ENCODE assay signal across 8 cellular contexts in genomic region chr10:119817991-119818888, GRCh38. TPM values are rescaled to one million over a fixed set of nuclear protein-coding genes. Genes with fewer than 3 reads are reported as not detected.
DNase-seq lines count a peak whose midpoint lies in the region; ATAC-seq and TF ChIP-seq lines count a peak whose summit lies in the region.

No MANE protein-coding gene starts in this region.

- DNase-seq in CD14-positive monocyte (ENCODE audit: low spot score) (peak; percentile 45), amniotic epithelial cell (ENCODE audit: low read depth) (peak; percentile 57), Right ventricle myocardium inferior (ENCODE audit: missing footprints) (peak; percentile 74), occipital lobe (lab: John Stamatoyannopoulos, UW) (peak; percentile 38), NCI-H226 (no peak), OCI-M2 (lab: John Stamatoyannopoulos, UW; ENCODE audit: unreplicated experiment) (no peak)
- DNase-seq in T-helper 2 cell treated with Interferon-gamma antibody and Interleukin-4, amounts not matched to agents 5 μg/mL and 100 μg/mL, for 36 hours (ENCODE audit: low spot score) = no peak
- DNase-seq in stimulated activated CD4-positive, alpha-beta T cell treated with anti-CD3 and anti-CD28 coated beads, Interleukin-4, amount 100 ng/mL, for 24 hours = no peak

- H3K4me1 Mint-ChIP-seq in CD14-positive monocyte = peaks cover 5% of the 10 kb centered on the region
- peaks cover 11% of the 10 kb centered on the region for H3K4me1 Mint-ChIP-seq in T-helper 2 cell treated with Interferon-gamma antibody and Interleukin-4, amounts not matched to agents 5 μg/mL and 100 μg/mL, for 36 hours (ENCODE audit: low read depth)

- peaks cover 1 to 5% (median 3%) of the 10 kb centered on the region in 3 donors for H3K27me3 Mint-ChIP-seq in CD14-positive monocyte (ENCODE audit: low read depth in 3 of 3)
- H3K27me3 Mint-ChIP-seq in T-helper 2 cell treated with Interferon-gamma antibody and Interleukin-4, amounts not matched to agents 5 μg/mL and 100 μg/mL, for 36 hours (ENCODE audit: low read depth) = no peaks in the 10 kb centered on the region

- peaks cover 24 to 32% of the 10 kb centered on the region in 2 donors for H3K36me3 Mint-ChIP-seq in CD14-positive monocyte
- peaks cover 6% of the 10 kb centered on the region for H3K36me3 Mint-ChIP-seq in T-helper 2 cell treated with Interferon-gamma antibody and Interleukin-4, amounts not matched to agents 5 μg/mL and 100 μg/mL, for 36 hours (ENCODE audit: low read depth)

- peaks cover 0 to 6% (median 5%) of the 10 kb centered on the region in 7 donors for H3K9me3 Mint-ChIP-seq in CD14-positive monocyte
- H3K9me3 Mint-ChIP-seq in T-helper 2 cell treated with Interferon-gamma antibody and Interleukin-4, amounts not matched to agents 5 μg/mL and 100 μg/mL, for 36 hours = no peaks in the 10 kb centered on the region

- intact Hi-C loops in CD14-positive monocyte (cut with micrococcal nuclease) = no loop called here
- intact Hi-C loops in Right ventricle myocardium inferior (cut with DNase I) = no loop called here

- no peak overlapping the region for H3K27ac Mint-ChIP-seq in CD14-positive monocyte
- H3K27ac Mint-ChIP-seq in T-helper 2 cell treated with Interferon-gamma antibody and Interleukin-4, amounts not matched to agents 5 μg/mL and 100 μg/mL, for 36 hours = no peak overlapping the region

- no peak for TF ChIP-seq CTCF in CD14-positive monocyte (IDR thresholded peaks at IDR 0.05)

- peak; percentile 57 for ATAC-seq in Right ventricle myocardium inferior

- peak overlapping the region; percentile 27 to 63 for H3K4me3 Mint-ChIP-seq in CD14-positive monocyte
- no peak overlapping the region for H3K4me3 Mint-ChIP-seq in T-helper 2 cell treated with Interferon-gamma antibody and Interleukin-4, amounts not matched to agents 5 μg/mL and 100 μg/mL, for 36 hours

RNA-seq across cellular contexts. Expression of gene MCMBP, which starts 54.4 kb away (rescaled TPM):
- 10 to 100 TPM; 75.3 to 96.7 TPM for polyA plus RNA-seq in CD14-positive monocyte
- total RNA-seq in Right ventricle myocardium inferior (30.5 TPM), occipital lobe (62.7 TPM)

Comparison
In these comparisons a context has a peak if more than half of its experiments do, and no peak if none do; other contexts are left out.
1. DNase-seq: peak in CD14-positive monocyte (single experiment), amniotic epithelial cell (single experiment), Right ventricle myocardium inferior (single experiment) and occipital lobe (single experiment); none in T-helper 2 cell treated with Interferon-gamma antibody and Interleukin-4, amounts not matched to agents 5 μg/mL and 100 μg/mL, for 36 hours (single experiment), NCI-H226 (single experiment), stimulated activated CD4-positive, alpha-beta T cell treated with anti-CD3 and anti-CD28 coated beads, Interleukin-4, amount 100 ng/mL, for 24 hours (single experiment) and OCI-M2 (single experiment).